3 cellular contexts compared by ENCODE assay signal in the genomic region with DNA sequence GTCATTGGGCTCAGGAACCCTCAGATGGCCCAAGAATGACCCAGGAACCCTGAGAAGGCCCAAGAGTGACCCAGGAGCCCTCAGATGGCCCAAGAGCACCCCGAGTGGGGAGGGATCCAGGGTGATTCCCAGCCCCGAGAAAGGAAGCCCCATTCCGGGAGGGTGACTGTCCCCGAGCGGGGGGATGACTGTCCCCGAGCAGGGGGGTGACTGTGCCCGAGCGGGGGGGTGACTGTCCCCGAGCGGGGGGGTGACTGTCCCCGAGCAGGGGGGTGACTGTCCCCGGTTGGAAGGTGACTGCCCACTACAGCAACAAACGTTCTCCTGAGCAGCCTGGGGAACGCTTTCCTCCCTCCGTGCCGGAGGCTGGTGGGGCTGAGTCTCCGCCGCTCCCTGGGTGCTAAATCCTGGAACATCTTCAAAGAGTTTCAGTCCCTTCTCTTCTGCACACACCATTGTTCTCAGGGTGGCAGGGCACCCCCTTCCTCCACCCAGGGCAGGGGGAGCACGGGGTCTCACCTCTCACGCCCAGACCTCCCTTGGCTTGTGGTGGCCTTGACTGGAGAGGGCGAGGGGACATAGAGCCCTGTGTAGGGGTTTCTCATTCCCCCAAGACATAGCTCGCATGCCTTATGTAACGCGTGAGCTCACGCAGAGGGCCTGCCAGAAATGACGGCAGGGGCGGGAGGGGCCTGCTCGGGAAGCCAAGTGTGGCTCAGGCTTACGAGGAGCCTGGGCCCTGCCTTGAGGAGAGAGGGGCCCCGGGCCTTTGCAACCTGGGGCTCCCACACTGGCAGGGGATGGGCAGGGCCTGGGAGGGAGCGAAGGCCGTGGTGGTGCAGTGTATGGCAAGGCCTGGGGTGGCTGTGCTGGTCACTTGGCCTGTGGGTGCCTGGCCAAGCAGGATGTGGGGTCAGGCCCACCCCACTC.
TF ChIP-seq lines count a peak whose summit lies in the region.

No MANE protein-coding gene starts in this region.

TF ChIP-seq in SK-N-SH, 30 proteins besides CTCF, POLR2A, EP300 and RAD21:
- TF ChIP-seq POLR2AphosphoS5 (IDR thresholded peaks at IDR 0.05; ENCODE audit: low read depth, low read length), result no peak

TF ChIP-seq in SK-N-SH treated with all-trans-retinoic acid at 6 μM for 48 hours, 23 proteins besides CTCF, POLR2A, EP300 and RAD21:
- TF ChIP-seq SNAI2 (CRISPR knock-in tag; IDR thresholded peaks at IDR 0.05) (no peak), BACH2 (CRISPR knock-in tag; IDR thresholded peaks at IDR 0.05; ENCODE audit: borderline replicate concordance) (no peak), ZNF70 (CRISPR knock-in tag; IDR thresholded peaks at IDR 0.05) (no peak), ZNF8 (CRISPR knock-in tag; IDR thresholded peaks at IDR 0.05) (no peak)
- TF ChIP-seq, protein P1, sequence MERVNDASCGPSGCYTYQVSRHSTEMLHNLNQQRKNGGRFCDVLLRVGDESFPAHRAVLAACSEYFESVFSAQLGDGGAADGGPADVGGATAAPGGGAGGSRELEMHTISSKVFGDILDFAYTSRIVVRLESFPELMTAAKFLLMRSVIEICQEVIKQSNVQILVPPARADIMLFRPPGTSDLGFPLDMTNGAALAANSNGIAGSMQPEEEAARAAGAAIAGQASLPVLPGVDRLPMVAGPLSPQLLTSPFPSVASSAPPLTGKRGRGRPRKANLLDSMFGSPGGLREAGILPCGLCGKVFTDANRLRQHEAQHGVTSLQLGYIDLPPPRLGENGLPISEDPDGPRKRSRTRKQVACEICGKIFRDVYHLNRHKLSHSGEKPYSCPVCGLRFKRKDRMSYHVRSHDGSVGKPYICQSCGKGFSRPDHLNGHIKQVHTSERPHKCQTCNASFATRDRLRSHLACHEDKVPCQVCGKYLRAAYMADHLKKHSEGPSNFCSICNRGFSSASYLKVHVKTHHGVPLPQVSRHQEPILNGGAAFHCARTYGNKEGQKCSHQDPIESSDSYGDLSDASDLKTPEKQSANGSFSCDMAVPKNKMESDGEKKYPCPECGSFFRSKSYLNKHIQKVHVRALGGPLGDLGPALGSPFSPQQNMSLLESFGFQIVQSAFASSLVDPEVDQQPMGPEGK (CRISPR knock-in tag; IDR thresholded peaks at IDR 0.05; ENCODE audit: borderline replicate concordance), result no peak
- TF ChIP-seq, protein P2, sequence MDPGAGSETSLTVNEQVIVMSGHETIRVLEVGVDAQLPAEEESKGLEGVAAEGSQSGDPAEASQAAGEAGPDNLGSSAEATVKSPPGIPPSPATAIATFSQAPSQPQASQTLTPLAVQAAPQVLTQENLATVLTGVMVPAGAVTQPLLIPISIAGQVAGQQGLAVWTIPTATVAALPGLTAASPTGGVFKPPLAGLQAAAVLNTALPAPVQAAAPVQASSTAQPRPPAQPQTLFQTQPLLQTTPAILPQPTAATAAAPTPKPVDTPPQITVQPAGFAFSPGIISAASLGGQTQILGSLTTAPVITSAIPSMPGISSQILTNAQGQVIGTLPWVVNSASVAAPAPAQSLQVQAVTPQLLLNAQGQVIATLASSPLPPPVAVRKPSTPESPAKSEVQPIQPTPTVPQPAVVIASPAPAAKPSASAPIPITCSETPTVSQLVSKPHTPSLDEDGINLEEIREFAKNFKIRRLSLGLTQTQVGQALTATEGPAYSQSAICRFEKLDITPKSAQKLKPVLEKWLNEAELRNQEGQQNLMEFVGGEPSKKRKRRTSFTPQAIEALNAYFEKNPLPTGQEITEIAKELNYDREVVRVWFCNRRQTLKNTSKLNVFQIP (CRISPR knock-in tag; IDR thresholded peaks at IDR 0.05; ENCODE audit: borderline replicate concordance, low read depth), result no peak
- TF ChIP-seq, protein P3, sequence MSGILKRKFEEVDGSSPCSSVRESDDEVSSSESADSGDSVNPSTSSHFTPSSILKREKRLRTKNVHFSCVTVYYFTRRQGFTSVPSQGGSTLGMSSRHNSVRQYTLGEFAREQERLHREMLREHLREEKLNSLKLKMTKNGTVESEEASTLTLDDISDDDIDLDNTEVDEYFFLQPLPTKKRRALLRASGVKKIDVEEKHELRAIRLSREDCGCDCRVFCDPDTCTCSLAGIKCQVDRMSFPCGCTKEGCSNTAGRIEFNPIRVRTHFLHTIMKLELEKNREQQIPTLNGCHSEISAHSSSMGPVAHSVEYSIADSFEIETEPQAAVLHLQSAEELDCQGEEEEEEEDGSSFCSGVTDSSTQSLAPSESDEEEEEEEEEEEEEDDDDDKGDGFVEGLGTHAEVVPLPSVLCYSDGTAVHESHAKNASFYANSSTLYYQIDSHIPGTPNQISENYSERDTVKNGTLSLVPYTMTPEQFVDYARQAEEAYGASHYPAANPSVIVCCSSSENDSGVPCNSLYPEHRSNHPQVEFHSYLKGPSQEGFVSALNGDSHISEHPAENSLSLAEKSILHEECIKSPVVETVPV (CRISPR knock-in tag; IDR thresholded peaks at IDR 0.05), result no peak

TF ChIP-seq in neural cell, 6 proteins besides CTCF, POLR2A, EP300 and RAD21:
- TF ChIP-seq, protein P4, sequence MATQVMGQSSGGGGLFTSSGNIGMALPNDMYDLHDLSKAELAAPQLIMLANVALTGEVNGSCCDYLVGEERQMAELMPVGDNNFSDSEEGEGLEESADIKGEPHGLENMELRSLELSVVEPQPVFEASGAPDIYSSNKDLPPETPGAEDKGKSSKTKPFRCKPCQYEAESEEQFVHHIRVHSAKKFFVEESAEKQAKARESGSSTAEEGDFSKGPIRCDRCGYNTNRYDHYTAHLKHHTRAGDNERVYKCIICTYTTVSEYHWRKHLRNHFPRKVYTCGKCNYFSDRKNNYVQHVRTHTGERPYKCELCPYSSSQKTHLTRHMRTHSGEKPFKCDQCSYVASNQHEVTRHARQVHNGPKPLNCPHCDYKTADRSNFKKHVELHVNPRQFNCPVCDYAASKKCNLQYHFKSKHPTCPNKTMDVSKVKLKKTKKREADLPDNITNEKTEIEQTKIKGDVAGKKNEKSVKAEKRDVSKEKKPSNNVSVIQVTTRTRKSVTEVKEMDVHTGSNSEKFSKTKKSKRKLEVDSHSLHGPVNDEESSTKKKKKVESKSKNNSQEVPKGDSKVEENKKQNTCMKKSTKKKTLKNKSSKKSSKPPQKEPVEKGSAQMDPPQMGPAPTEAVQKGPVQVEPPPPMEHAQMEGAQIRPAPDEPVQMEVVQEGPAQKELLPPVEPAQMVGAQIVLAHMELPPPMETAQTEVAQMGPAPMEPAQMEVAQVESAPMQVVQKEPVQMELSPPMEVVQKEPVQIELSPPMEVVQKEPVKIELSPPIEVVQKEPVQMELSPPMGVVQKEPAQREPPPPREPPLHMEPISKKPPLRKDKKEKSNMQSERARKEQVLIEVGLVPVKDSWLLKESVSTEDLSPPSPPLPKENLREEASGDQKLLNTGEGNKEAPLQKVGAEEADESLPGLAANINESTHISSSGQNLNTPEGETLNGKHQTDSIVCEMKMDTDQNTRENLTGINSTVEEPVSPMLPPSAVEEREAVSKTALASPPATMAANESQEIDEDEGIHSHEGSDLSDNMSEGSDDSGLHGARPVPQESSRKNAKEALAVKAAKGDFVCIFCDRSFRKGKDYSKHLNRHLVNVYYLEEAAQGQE (IDR thresholded peaks at IDR 0.05; ENCODE audit: borderline replicate concordance), result no peak
- TF ChIP-seq TAF1 (IDR thresholded peaks at IDR 0.05; ENCODE audit: low read depth) (no peak), SMC3 (conservative IDR thresholded peaks at IDR 0.05; ENCODE audit: poor library complexity) (no peak), MXI1 (conservative IDR thresholded peaks at IDR 0.05; ENCODE audit: poor library complexity, severe bottlenecking) (no peak), POLR2AphosphoS5 (IDR thresholded peaks at IDR 0.05) (no peak), EZH2 (IDR thresholded peaks at IDR 0.05; ENCODE audit: borderline replicate concordance, insufficient read depth, low read length, poor library complexity, severe bottlenecking) (no peak)
